ENCODE assay signal across 18 cellular contexts in the genomic region with DNA sequence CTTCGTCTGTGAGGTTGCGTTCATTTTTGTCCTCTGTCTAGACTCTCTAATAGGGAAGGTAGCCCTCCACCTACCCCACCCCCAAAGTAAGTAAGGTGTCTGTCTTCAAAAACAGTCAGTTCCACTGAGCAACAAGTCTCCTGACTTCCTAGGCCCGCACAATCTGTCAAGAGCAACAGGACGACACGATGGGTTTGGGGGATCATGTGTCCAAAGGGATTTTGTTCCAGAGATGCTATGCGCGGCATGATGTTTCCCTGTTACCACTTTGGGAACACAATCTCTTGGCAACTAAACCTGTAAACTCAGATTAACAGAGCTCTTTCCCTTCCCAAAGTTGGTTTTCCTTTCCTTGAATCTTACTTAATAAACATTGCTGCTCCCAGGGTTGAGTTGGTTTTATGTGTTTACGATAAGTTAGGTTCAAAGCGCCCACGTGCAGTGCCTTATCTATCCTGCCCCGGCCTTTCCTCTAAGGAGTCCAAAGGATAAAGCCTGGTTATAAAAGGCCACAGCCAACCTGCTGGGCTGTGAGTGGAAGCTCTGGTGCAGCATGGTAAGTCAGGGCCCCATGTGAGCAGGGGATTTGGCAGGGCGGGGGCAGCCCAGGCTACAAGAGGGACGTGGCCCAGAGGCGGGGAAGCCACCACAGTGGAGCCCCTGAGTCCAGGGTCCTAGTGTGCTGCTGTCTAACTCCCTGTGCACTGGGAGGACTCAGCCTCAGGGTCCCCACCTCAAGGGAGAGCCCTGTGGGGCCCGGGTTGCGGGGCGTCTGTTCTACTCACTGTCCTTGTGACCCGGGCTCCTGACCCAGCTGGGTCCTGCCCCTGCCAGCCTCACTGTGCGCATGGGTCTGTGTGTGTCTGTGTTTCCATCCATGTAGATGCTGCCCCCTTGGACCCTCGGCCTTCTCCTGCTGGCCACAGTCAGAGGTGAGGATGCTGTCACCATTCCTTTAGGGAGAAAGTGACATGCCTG. TPM values are rescaled to one million over a fixed set of nuclear protein-coding genes. Genes with fewer than 3 reads are reported as not detected.
"Had no signal": no experiment of that assay in that cellular context is flagged by ENCODE, and none has a peak within 500 bp of the region (broad histone marks: within the 10 kb centered on the region; RNA-seq: fewer than 3 reads in every experiment).

A gene (plus strand): TSS at position 531 of the 978 bp plus-strand sequence.

- H3K9me3 ChIP-seq: esophagus squamous epithelium, left lung, neutrophil, spleen, vagina had no signal

- H3K4me3 ChIP-seq: dorsolateral prefrontal cortex, esophagus squamous epithelium, left lung, spleen, vagina had no signal

- DNase-seq: activated CD4-positive, CD25-positive, alpha-beta regulatory T cell; activated effector memory CD4-positive, alpha-beta T cell treated with Interleukin-2 at 50 U/mL for 16 hours; activated T-cell treated with anti-CD3 and anti-CD28 coated beads, Interleukin-2, amount 50 U/mL, for 1 hour; amniotic stem cell; brain microvascular endothelial cell; dorsolateral prefrontal cortex; esophagus squamous epithelium; foreskin fibroblast; left lung; mesenchymal stem cell; spleen; stimulated activated CD4-positive, alpha-beta T cell treated with anti-CD3 and anti-CD28 coated beads, Interleukin-1b, Interleukin-23, amount 100 ng/mL, for 48 hours; stimulated activated naive B cell treated with anti-CD40 and anti-IgM and Interleukin-4, amounts not matched to agents 10 μg/mL and 1 μg/mL and 100 μg/mL, for 72 hours had no signal

- H3K27me3 ChIP-seq: brain microvascular endothelial cell, neutrophil, vagina had no signal

- H3K36me3 ChIP-seq: brain microvascular endothelial cell, esophagus squamous epithelium, left lung, neutrophil, spleen, vagina had no signal

- H3K27ac ChIP-seq: brain microvascular endothelial cell, dorsolateral prefrontal cortex, esophagus squamous epithelium, left lung, neutrophil, spleen, vagina had no signal

- H3K4me1 ChIP-seq: esophagus squamous epithelium, left lung, spleen, vagina had no signal

- ATAC-seq: activated naive CD4-positive, alpha-beta T cell treated with anti-CD3 and anti-CD28 coated beads, Interleukin-2, amount 50 U/mL, for 72 hours; left lung; stimulated activated naive B cell treated with anti-CD40 and anti-IgM and Interleukin-4, amounts not matched to agents 10 μg/mL and 1 μg/mL and 100 μg/mL, for 72 hours had no signal

RNA-seq across cellular contexts. Expression of the gene that starts here (rescaled TPM):
- total RNA-seq: activated naive CD4-positive, alpha-beta T cell treated with anti-CD3 and anti-CD28 coated beads, Interleukin-2, amount 50 U/mL, for 72 hours; dorsolateral prefrontal cortex; esophagus squamous epithelium; left lung; T-helper 2 cell treated with Interferon-gamma antibody and Interleukin-4, amounts not matched to agents 100 ng/mL and 5 ng/mL, for 36 hours; temporal lobe; vagina had no signal
